11 cellular contexts compared by ENCODE assay signal in the genomic region with DNA sequence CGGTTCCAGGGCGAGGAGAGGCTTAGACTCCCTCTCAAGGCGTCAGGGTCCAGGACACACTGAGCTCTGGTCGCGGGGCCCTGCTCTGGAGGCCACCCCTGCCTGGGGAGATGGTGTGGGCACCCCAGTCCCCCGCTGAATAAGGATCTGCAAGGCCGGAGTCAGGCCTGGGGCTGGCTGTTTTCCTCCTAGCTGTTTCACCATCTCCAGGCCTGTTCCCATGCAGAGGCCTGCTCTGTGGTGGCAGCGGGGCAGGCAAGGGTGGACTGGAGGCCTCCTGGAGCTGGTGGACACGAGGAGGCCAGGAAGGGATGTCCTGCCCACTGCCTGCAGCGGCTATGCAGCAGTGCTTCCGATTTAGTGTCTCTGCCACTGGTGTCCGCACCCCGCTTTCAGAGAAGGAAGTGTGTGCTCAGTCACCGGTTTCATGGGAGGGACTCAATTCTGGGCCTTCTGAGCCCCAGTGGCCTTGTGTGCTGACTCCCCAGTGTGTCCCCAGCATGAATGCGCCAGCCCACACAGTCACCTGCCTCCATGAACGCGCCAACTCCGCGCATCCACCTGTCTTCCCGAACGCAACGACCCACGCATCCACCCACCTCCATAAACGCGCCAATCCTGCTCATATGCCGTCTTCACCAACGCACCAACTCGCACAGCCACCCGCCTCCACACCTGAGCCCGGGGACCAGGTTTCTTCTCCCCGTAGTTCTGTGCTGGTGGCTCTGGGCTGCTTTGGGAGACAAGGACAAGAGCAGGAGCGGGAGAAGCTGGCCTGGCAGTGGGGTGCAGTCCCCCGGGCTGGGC. TPM values are rescaled to one million over a fixed set of nuclear protein-coding genes. Genes with fewer than 3 reads are reported as not detected.
DNase-seq lines count a peak whose midpoint lies in the region; ATAC-seq, FAIRE-seq and TF ChIP-seq lines count a peak whose summit lies in the region.
"Had no signal": no experiment of that assay in that cellular context is flagged by ENCODE, and none has a peak within 500 bp of the region (broad histone marks: within the 10 kb centered on the region; RNA-seq: fewer than 3 reads in every experiment).

No MANE protein-coding gene starts in this region.

- peaks cover 3% of the 10 kb centered on the region for H3K36me3 Mint-ChIP-seq in activated T-helper 2 cell treated with anti-CD3 and anti-CD28 coated beads, Interferon-gamma antibody, Interleukin-2, Interleukin-4, amounts not matched to agents 10 μg/mL and 5 μg/mL and 100 μg/mL, durations not matched to agents 14 hours and 24 hours and 36 hours (ENCODE audit: low read depth)

- H3K4me3 ChIP-seq in heart right ventricle (no peak overlapping the region), muscle layer of colon (ENCODE audit: low read depth in 1 of 2, low read length in 2 of 2) (no peak overlapping the region)

- peak overlapping the region; percentile 37 for H3K4me3 Mint-ChIP-seq in activated T-helper 2 cell treated with anti-CD3 and anti-CD28 coated beads, Interferon-gamma antibody, Interleukin-2, Interleukin-4, amounts not matched to agents 10 μg/mL and 5 μg/mL and 100 μg/mL, durations not matched to agents 14 hours and 24 hours and 36 hours (ENCODE audit: low read depth)

- no peaks in the 10 kb centered on the region for H3K27me3 ChIP-seq in heart right ventricle
- no peaks in the 10 kb centered on the region for H3K27me3 ChIP-seq in muscle layer of colon (ENCODE audit: control insufficient read depth in 1 of 2, insufficient read depth in 2 of 2, low read length in 2 of 2)

- H3K9me3 ChIP-seq in heart right ventricle, result no peaks in the 10 kb centered on the region
- no peaks in the 10 kb centered on the region for H3K9me3 ChIP-seq in muscle layer of colon (ENCODE audit: low read length)

- intact Hi-C loops in heart right ventricle (cut with DNase I), result loop anchor here in 2 of 10 donors (5.0 kb wide), 1 partner anchor 32 kb away; no protein-coding TSS in a partner anchor
- intact Hi-C loops in left cardiac atrium (cut with DNase I), result no loop called here
- intact Hi-C loops in activated T-helper 2 cell treated with anti-CD3 and anti-CD28 coated beads, Interferon-gamma antibody, Interleukin-2, Interleukin-4, amounts not matched to agents 10 μg/mL and 5 μg/mL and 100 μg/mL, durations not matched to agents 14 hours and 24 hours and 36 hours (cut with micrococcal nuclease), result loop anchor here (2.0 kb wide), 2 partner anchors 19 to 35 kb away; no protein-coding TSS in a partner anchor

- peaks cover 34% of the 10 kb centered on the region for H3K4me1 Mint-ChIP-seq in activated T-helper 2 cell treated with anti-CD3 and anti-CD28 coated beads, Interferon-gamma antibody, Interleukin-2, Interleukin-4, amounts not matched to agents 10 μg/mL and 5 μg/mL and 100 μg/mL, durations not matched to agents 14 hours and 24 hours and 36 hours (ENCODE audit: low read depth)

- TF ChIP-seq CTCF in heart right ventricle (IDR thresholded peaks at IDR 0.05) (no peak), GM10266 (IDR thresholded peaks at IDR 0.05; ENCODE audit: control insufficient read depth, insufficient read depth, low read depth, missing control alignments) (no peak)

- H3K9ac ChIP-seq in muscle layer of colon (ENCODE audit: low read length), result peak overlapping the region; percentile 4

- FAIRE-seq in urothelium cell line (lab: Jason Lieb, UNC), result peak; percentile 94
- FAIRE-seq: colon had no signal

- no peaks in the 10 kb centered on the region for H3K27me3 Mint-ChIP-seq in activated T-helper 2 cell treated with anti-CD3 and anti-CD28 coated beads, Interferon-gamma antibody, Interleukin-2, Interleukin-4, amounts not matched to agents 10 μg/mL and 5 μg/mL and 100 μg/mL, durations not matched to agents 14 hours and 24 hours and 36 hours (ENCODE audit: low read depth)

- DNase-seq in heart right ventricle (no peak), left cardiac atrium (no peak), urothelium cell line (ENCODE audit: low spot score) (no peak), GM10266 (ENCODE audit: extremely low spot score) (no peak), inferior parietal cortex (ENCODE audit: extremely low spot score) (no peak), NCI-H1436 (lab: John Stamatoyannopoulos, UW) (no peak)
- DNase-seq in activated T-helper 2 cell treated with anti-CD3 and anti-CD28 coated beads, Interferon-gamma antibody, Interleukin-2, Interleukin-4, amounts not matched to agents 10 μg/mL and 5 μg/mL and 100 μg/mL, durations not matched to agents 14 hours and 24 hours and 36 hours (ENCODE audit: low spot score), result no peak
- DNase-seq: NCI-H2029; stimulated activated CD4-positive, alpha-beta T cell treated with anti-CD3 and anti-CD28 coated beads, Interleukin-2, amount 100 ng/mL, for 24 hours had no signal

- H3K27ac ChIP-seq in heart right ventricle, result peak overlapping the region in 9 of 10 donors; percentile 69 to 94 (median 91)
- peak overlapping the region; percentile 86 for H3K27ac ChIP-seq in muscle layer of colon (ENCODE audit: low read depth, low read length)

- H3K9me3 Mint-ChIP-seq in activated T-helper 2 cell treated with anti-CD3 and anti-CD28 coated beads, Interferon-gamma antibody, Interleukin-2, Interleukin-4, amounts not matched to agents 10 μg/mL and 5 μg/mL and 100 μg/mL, durations not matched to agents 14 hours and 24 hours and 36 hours, result no peaks in the 10 kb centered on the region

- ATAC-seq in heart right ventricle, result no peak
- ATAC-seq in left cardiac atrium, result no peak

- no peak overlapping the region for H3K27ac Mint-ChIP-seq in activated T-helper 2 cell treated with anti-CD3 and anti-CD28 coated beads, Interferon-gamma antibody, Interleukin-2, Interleukin-4, amounts not matched to agents 10 μg/mL and 5 μg/mL and 100 μg/mL, durations not matched to agents 14 hours and 24 hours and 36 hours

- 96% methylated on average over 33 of the region's 33 CpGs for WGBS in heart right ventricle, 2 donors

- peaks cover 3 to 33% (median 19%) of the 10 kb centered on the region in 9 donors for H3K4me1 ChIP-seq in heart right ventricle
- peaks cover 17% of the 10 kb centered on the region for H3K4me1 ChIP-seq in muscle layer of colon (ENCODE audit: insufficient read depth, low read length)

- H3K36me3 ChIP-seq in heart right ventricle (peaks cover 0 to 20% (median 0%) of the 10 kb centered on the region in 9 donors), muscle layer of colon (ENCODE audit: insufficient read depth, low read length) (no peaks in the 10 kb centered on the region)

RNA-seq across cellular contexts. Expression of gene GPR146, which starts 14.5 kb away (rescaled TPM):
- total RNA-seq in heart right ventricle (10 to 100 TPM; 15.1 to 34.5 (median 22.7) TPM), left cardiac atrium (10 to 100 TPM in 1 of 2 donors, 1 to 10 TPM in 1; 9.0 to 17.7 TPM)
- polyA plus RNA-seq in heart right ventricle, result 10 to 100 TPM; 13.3 to 28.7 TPM
- total RNA-seq in activated T-helper 2 cell treated with anti-CD3 and anti-CD28 coated beads, Interferon-gamma antibody, Interleukin-2, Interleukin-4, amounts not matched to agents 10 μg/mL and 5 μg/mL and 100 μg/mL, durations not matched to agents 14 hours and 24 hours and 36 hours, result 5.6 and 6.7 TPM in 2 replicates

RNA-seq across cellular contexts. Expression of gene CYP2W1, which starts 46.9 kb away (rescaled TPM):
- not detected for total RNA-seq in heart right ventricle
- polyA plus RNA-seq in heart right ventricle, result not detected
- not detected for total RNA-seq in left cardiac atrium
- total RNA-seq in activated T-helper 2 cell treated with anti-CD3 and anti-CD28 coated beads, Interferon-gamma antibody, Interleukin-2, Interleukin-4, amounts not matched to agents 10 μg/mL and 5 μg/mL and 100 μg/mL, durations not matched to agents 14 hours and 24 hours and 36 hours, result not detected in 2 replicates

RNA-seq across cellular contexts. Expression of gene COX19, which starts 54.5 kb away (rescaled TPM):
- total RNA-seq in heart right ventricle (1 to 10 TPM; 3.7 to 9.1 (median 6.1) TPM), left cardiac atrium (1 to 10 TPM; 6.6 to 8.5 TPM)
- 1 to 10 TPM; 4.7 to 6.9 TPM for polyA plus RNA-seq in heart right ventricle
- 15.0 and 17.2 TPM in 2 replicates for total RNA-seq in activated T-helper 2 cell treated with anti-CD3 and anti-CD28 coated beads, Interferon-gamma antibody, Interleukin-2, Interleukin-4, amounts not matched to agents 10 μg/mL and 5 μg/mL and 100 μg/mL, durations not matched to agents 14 hours and 24 hours and 36 hours

RNA-seq across cellular contexts. Expression of gene GPER1, which starts 58.1 kb away (rescaled TPM):
- total RNA-seq in heart right ventricle (1 to 10 TPM; 1.1 to 4.7 (median 1.7) TPM), left cardiac atrium (1 to 10 TPM; 4.6 to 7.6 TPM)
- 1 to 10 TPM; 3.0 to 4.5 TPM for polyA plus RNA-seq in heart right ventricle
- 0.37 and 0.46 TPM in 2 replicates for total RNA-seq in activated T-helper 2 cell treated with anti-CD3 and anti-CD28 coated beads, Interferon-gamma antibody, Interleukin-2, Interleukin-4, amounts not matched to agents 10 μg/mL and 5 μg/mL and 100 μg/mL, durations not matched to agents 14 hours and 24 hours and 36 hours
